Comparison of ENCODE assay signal across 18 cellular contexts in the genomic region with DNA sequence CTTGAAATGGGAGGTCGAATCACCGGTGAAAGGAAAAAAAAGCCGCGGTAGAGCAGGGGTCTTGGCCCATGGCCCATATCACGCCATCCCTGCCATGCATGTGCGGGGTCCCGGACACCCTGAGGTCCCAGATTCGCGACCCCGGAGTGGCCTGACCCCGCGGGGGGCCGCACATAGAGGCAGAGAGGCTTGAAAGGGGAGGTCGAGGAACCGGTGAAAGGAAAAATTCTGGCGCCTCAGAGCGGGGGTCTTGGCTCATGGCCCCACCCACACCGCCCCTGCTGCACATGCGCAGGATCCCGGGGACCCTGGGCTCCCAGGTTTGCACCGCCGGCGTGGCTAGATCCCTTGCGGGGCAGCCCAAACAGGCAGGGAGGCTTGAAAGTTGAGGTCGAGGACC.
"Had no signal": no experiment of that assay in that cellular context is flagged by ENCODE, and none has a peak within 500 bp of the region (broad histone marks: within the 10 kb centered on the region; RNA-seq: fewer than 3 reads in every experiment).

No MANE protein-coding gene starts in this region.

- H3K4me2 ChIP-seq: neural progenitor cell had no signal

- H3K27ac ChIP-seq: esophagus squamous epithelium, gastroesophageal sphincter, left ventricle myocardium inferior, lower lobe of right lung, neural progenitor cell, ovary had no signal

- H3K4me1 ChIP-seq: esophagus squamous epithelium, gastroesophageal sphincter, left ventricle myocardium inferior, lower lobe of right lung, neural progenitor cell had no signal

- H3K27me3 ChIP-seq: esophagus squamous epithelium, neural progenitor cell, ovary had no signal

- DNase-seq: dermis blood vessel endothelial cell; esophagus squamous epithelium; foreskin fibroblast; glutamatergic neuron; left cardiac atrium; left ventricle myocardium inferior; lower lobe of right lung; midbrain; nucleus accumbens; ovary; right cardiac atrium; small intestine; stimulated activated CD4-positive, alpha-beta T cell treated with anti-CD3 and anti-CD28 coated beads, Interleukin-12 subunit alpha, Interleukin-12 subunit beta, amount 100 ng/mL, for 4 hours; stimulated activated naive CD4-positive, alpha-beta T cell treated with Interleukin-2 at 50 U/mL for 16 hours; trophoblast cell had no signal

- H3K4me3 ChIP-seq: esophagus squamous epithelium, gastroesophageal sphincter, left ventricle myocardium inferior, lower lobe of right lung, neural progenitor cell, ovary had no signal

- ATAC-seq: gastroesophageal sphincter; left cardiac atrium; lower lobe of right lung; natural killer cell treated with Interleukin-12 subunit alpha and Interleukin-12 subunit beta and Interleukin-15 and Interleukin-18, amount 100 ng/mL, for 72 hours; right cardiac atrium had no signal

- H3K36me3 ChIP-seq: esophagus squamous epithelium, gastroesophageal sphincter, left ventricle myocardium inferior, lower lobe of right lung, neural progenitor cell, ovary had no signal

- H2AFZ ChIP-seq: neural progenitor cell had no signal

- H3K9ac ChIP-seq: neural progenitor cell had no signal
